In genomic region chr7:39480901-39481300, GRCh38 we compare ENCODE assay signal across 22 cellular contexts.
"Had no signal": no experiment of that assay in that cellular context is flagged by ENCODE, and none has a peak within 500 bp of the region (broad histone marks: within the 10 kb centered on the region; RNA-seq: fewer than 3 reads in every experiment).

No MANE protein-coding gene starts in this region.

- DNase-seq: islet precursor cell; left colon; left lung; lower lobe of right lung; mammary epithelial cell; mesenchymal stem cell; naive B cell; natural killer cell; nephron progenitor cell; occipital lobe; psoas muscle; right lobe of liver; stimulated activated CD4-positive, alpha-beta T cell treated with anti-CD3 and anti-CD28 coated beads, Interleukin-1b, Interleukin-23, amount 100 ng/mL, for 48 hours; stimulated activated CD4-positive, alpha-beta T cell treated with anti-CD3 and anti-CD28 coated beads, Interleukin-2, amount 100 ng/mL, for 48 hours; stimulated activated CD4-positive, alpha-beta T cell treated with anti-CD3 and anti-CD28 coated beads, Interleukin-4, amount 100 ng/mL, for 4 hours; stimulated activated CD8-positive, alpha-beta memory T cell treated with anti-CD3 and anti-CD28 coated beads, Interleukin-4, amount 100 ng/mL, for 48 hours; stimulated activated naive CD4-positive, alpha-beta T cell treated with Interleukin-2 at 50 U/mL for 16 hours; stimulated activated naive CD8-positive, alpha-beta T cell treated with anti-CD3 and anti-CD28 coated beads, Interleukin-15, amount 100 ng/mL, for 72 hours; substantia nigra; thyroid gland; transverse colon; upper lobe of left lung had no signal
